Comparison of ENCODE assay signal across 30 cellular contexts in genomic region chr1:172480421-172480820, GRCh38. TPM values are rescaled to one million over a fixed set of nuclear protein-coding genes. Genes with fewer than 3 reads are reported as not detected.
DNase-seq lines count a peak whose midpoint lies in the region; ATAC-seq and TF ChIP-seq lines count a peak whose summit lies in the region.
"Had no signal": no experiment of that assay in that cellular context is flagged by ENCODE, and none has a peak within 500 bp of the region (broad histone marks: within the 10 kb centered on the region; RNA-seq: fewer than 3 reads in every experiment).

No MANE protein-coding gene starts in this region.

- H2AFZ ChIP-seq in GM23338: peak overlapping the region; percentile 97; the same call in 1 of the 2 replicates

- peaks cover 15% of the 10 kb centered on the region for H3K4me1 ChIP-seq in BLaER1
- no peaks in the 10 kb centered on the region; the same call in 1 of the 2 replicates for H3K4me1 ChIP-seq in GM23338 (ENCODE audit: insufficient read depth)

- DNase-seq in GM23338 (ENCODE audit: low spot score) (no peak), M059J (ENCODE audit: low read depth) (peak; percentile 38), left kidney (ENCODE audit: low read depth, low spot score) (peak; percentile 70), GM03348 (ENCODE audit: low spot score) (no peak), left ventricle myocardium superior (no peak), nucleus accumbens (lab: John Stamatoyannopoulos, UW) (no peak)
- DNase-seq: CD8-positive, alpha-beta T cell; DMS 273 treated with DMSO at 0.1 percent for 48 hours; DMS79; GF-D8; KBM-7; NCI-H1092; NCI-H1417 treated with DMSO at 0.1 percent for 48 hours; NCI-H187; NCI-H2081 treated with DMSO at 0.1 percent for 48 hours; NCI-H345; NCI-H526; NCI-H82; SHP77; T-helper 1 cell had no signal

- H4K20me1 ChIP-seq in BLaER1: no peaks in the 10 kb centered on the region
- no peaks in the 10 kb centered on the region for H4K20me1 ChIP-seq in GM23338 (replicated peaks; ENCODE audit: insufficient read depth)

- H3K4me2 ChIP-seq in BLaER1 (peak overlapping the region; percentile 60), GM23338 (no peak overlapping the region)

- no peaks in the 10 kb centered on the region for H3K9me3 Mint-ChIP-seq in GM23338
- H3K9me3 Mint-ChIP-seq: CD8-positive, alpha-beta T cell had no signal

- H3K9me2 ChIP-seq in GM23338 (ENCODE audit: insufficient read depth): no peaks in the 10 kb centered on the region

- H3K36me3 Mint-ChIP-seq in GM23338 (ENCODE audit: low read depth): no peaks in the 10 kb centered on the region
- H3K36me3 Mint-ChIP-seq: CD8-positive, alpha-beta T cell had no signal

- H3K9ac ChIP-seq in BLaER1: no peak overlapping the region

- H3K4me3 Mint-ChIP-seq in GM23338: no peak overlapping the region
- H3K4me3 Mint-ChIP-seq: CD8-positive, alpha-beta T cell had no signal

- no peaks in the 10 kb centered on the region for H3K9me3 ChIP-seq in BLaER1

- no peaks in the 10 kb centered on the region for H3F3A ChIP-seq in GM23338 (replicated peaks; ENCODE audit: low read depth)

- no peaks in the 10 kb centered on the region for H3K36me3 ChIP-seq in BLaER1
- no peaks in the 10 kb centered on the region for H3K36me3 ChIP-seq in GM23338 (ENCODE audit: insufficient read depth)

- no peaks in the 10 kb centered on the region for H3K79me2 ChIP-seq in GM23338 (replicated peaks; ENCODE audit: insufficient read depth)

- H3K27me3 ChIP-seq in BLaER1 (no peaks in the 10 kb centered on the region), GM23338 (ENCODE audit: insufficient read depth) (no peaks in the 10 kb centered on the region)

- ATAC-seq in GM23338: no peak
- no peak for ATAC-seq in left ventricle myocardium superior
- ATAC-seq in HG02759 (IDR thresholded peaks at IDR 0.05; ENCODE audit: unreplicated experiment): no peak
- ATAC-seq: CD8-positive, alpha-beta T cell; HepG2; Panc1 had no signal

- peaks cover 3% of the 10 kb centered on the region for H3K27me3 Mint-ChIP-seq in GM23338 (ENCODE audit: insufficient read depth, low read depth, poor library complexity)

- no peak for TF ChIP-seq CTCF in GM23338 (conservative IDR thresholded peaks at IDR 0.05; ENCODE audit: low read depth in 2 of 2)

- peaks cover 12% of the 10 kb centered on the region for H3K4me1 Mint-ChIP-seq in GM23338

- H3K4me3 ChIP-seq in BLaER1 (no peak overlapping the region), GM23338 (no peak overlapping the region)

- intact Hi-C loops in left ventricle myocardium superior (cut with micrococcal nuclease): no loop called here

- no peak overlapping the region for H3K27ac Mint-ChIP-seq in GM23338
- H3K27ac Mint-ChIP-seq: CD8-positive, alpha-beta T cell had no signal

- H3K27ac ChIP-seq in BLaER1 (no peak overlapping the region), GM23338 (ENCODE audit: low read depth) (no peak overlapping the region)
- H3K27ac ChIP-seq: C4-2B, RWPE1 had no signal

TF ChIP-seq in GM23338, 12 proteins besides CTCF, POLR2A, EP300 and RAD21:
- TF ChIP-seq POLR2AphosphoS5 (IDR thresholded peaks at IDR 0.05; ENCODE audit: low read depth): no peak
- no peak for TF ChIP-seq CREB1 (CRISPR knock-in tag; IDR thresholded peaks at IDR 0.05; ENCODE audit: low read depth)
- no peak for TF ChIP-seq EZH2phosphoT487 (IDR thresholded peaks at IDR 0.05; ENCODE audit: unreplicated experiment)
- no peak for TF ChIP-seq REST (IDR thresholded peaks at IDR 0.05; ENCODE audit: unreplicated experiment)

RNA-seq across cellular contexts. Expression of gene PIGC, which starts 36.6 kb away (rescaled TPM):
- total RNA-seq in GM23338 (2014; rRNA removed; shearing (Covaris generic)): 22.5 and 25.2 TPM in 2 replicates
- 24.3 and 28.1 TPM in 2 replicates for polyA plus RNA-seq in GM23338 (2016; fragmentation: Nextera tagmentation; extraction: Ambion mirVana)
- 35.5 and 40.6 TPM in 2 replicates for total RNA-seq in M059J (2014; rRNA removed; shearing (Covaris generic))
- 12.3 TPM for total RNA-seq in left ventricle myocardium superior

RNA-seq across cellular contexts. Expression of gene SUCO, which starts 52.5 kb away (rescaled TPM):
- 45.9 and 49.8 TPM in 2 replicates for total RNA-seq in GM23338 (2014; rRNA removed; shearing (Covaris generic))
- polyA plus RNA-seq in GM23338 (2016; fragmentation: Nextera tagmentation; extraction: Ambion mirVana): 14.1 and 18.0 TPM in 2 replicates
- 38.0 and 44.1 TPM in 2 replicates for total RNA-seq in M059J (2014; rRNA removed; shearing (Covaris generic))
- 19.1 TPM for total RNA-seq in left ventricle myocardium superior

RNA-seq across cellular contexts. Expression of gene C1orf105, which starts 59.9 kb away (rescaled TPM):
- not detected in 2 replicates for total RNA-seq in GM23338 (2014; rRNA removed; shearing (Covaris generic))
- not detected in 2 replicates for polyA plus RNA-seq in GM23338 (2016; fragmentation: Nextera tagmentation; extraction: Ambion mirVana)
- not detected in 2 replicates for total RNA-seq in M059J (2014; rRNA removed; shearing (Covaris generic))
- 21.9 TPM for total RNA-seq in left ventricle myocardium superior
- total RNA-seq: A172; CD8-positive, alpha-beta T cell; HT1080; OCI-LY7; SK-MEL-5 had no signal

Comparison
In these comparisons a context has a peak if more than half of its experiments do, and no peak if none do; other contexts are left out.
1. DNase-seq: peak in M059J (single experiment) and left kidney (single experiment); none in GM23338 (single experiment), GM03348 (single experiment), left ventricle myocardium superior (single experiment) and nucleus accumbens (0 of 56).
2. RNA of gene C1orf105, which starts 59.9 kb away (total RNA-seq): 21.9 TPM in left ventricle myocardium superior (single experiment); not detected in GM23338 and not detected in M059J; every median in the first group is over 10 times any median in the second.